8 cellular contexts compared by ENCODE assay signal in the genomic region with DNA sequence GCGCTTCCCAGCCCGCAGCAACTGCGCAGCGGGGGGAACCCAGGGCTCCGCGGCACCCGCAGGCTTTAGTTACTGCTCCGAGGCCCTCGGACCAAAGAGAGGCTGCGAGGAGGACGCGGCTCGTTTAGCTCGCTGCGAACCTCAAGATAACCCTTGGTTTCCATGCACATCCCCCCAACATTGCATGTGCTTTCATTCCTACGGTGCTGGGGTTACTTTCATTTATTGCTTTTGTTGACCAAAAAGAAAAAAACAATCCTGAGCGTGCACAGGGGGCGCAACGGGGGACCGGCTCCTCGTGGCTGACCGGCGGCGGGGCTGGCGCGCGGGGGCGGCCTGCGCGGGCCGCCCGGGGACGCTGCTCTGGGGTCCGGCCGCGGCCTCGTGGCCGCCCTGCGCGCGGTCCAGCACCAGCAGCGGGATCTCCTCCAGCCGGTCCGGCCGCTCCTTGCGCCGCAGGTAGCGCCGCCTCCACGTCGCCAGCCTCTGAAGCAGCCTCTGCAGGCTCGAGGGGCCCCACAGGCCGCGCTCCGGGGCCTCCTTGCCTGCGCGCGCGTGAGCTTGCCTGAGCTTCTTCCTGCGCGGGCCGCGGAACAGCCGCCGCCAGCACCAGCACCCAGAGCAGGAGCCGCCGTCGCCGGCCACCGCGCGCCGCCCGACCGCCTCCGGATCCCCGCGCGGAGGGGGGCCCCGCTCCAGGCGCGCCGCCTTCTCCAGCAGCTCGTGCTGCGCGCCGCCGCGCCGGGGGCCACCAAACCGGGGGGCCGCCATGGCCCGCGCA.
DNase-seq lines count a peak whose midpoint lies in the region; ATAC-seq and TF ChIP-seq lines count a peak whose summit lies in the region.

No MANE protein-coding gene starts in this region.

- BruUV-seq in Calu3 (replicated peaks; lab: Mats Ljungman, UMichigan), result no TSS peak

- ATAC-seq in GM18517 (IDR thresholded peaks at IDR 0.05; ENCODE audit: unreplicated experiment) (no peak), GM19395 (IDR thresholded peaks at IDR 0.05; ENCODE audit: unreplicated experiment) (no peak)

- H3K27me3 ChIP-seq in HL-60 (ENCODE audit: insufficient read depth, poor library complexity, severe bottlenecking) (peaks cover 4% of the 10 kb centered on the region), esophagus (ENCODE audit: control insufficient read depth in 1 of 2, insufficient read depth in 2 of 2, low read length in 2 of 2) (no peaks in the 10 kb centered on the region), subcutaneous abdominal adipose tissue (ENCODE audit: control insufficient read depth in 5 of 5, insufficient read depth in 4 of 5, low read length in 5 of 5) (peaks cover 0 to 5% (median 0%) of the 10 kb centered on the region in 5 donors)

- H3K4me3 ChIP-seq in HL-60 (replicated peaks; ENCODE audit: insufficient read depth, low read length) (peak overlapping the region; percentile 39), esophagus (ENCODE audit: low read depth in 1 of 2, low read length in 2 of 2) (peak overlapping the region; percentile 64 to 71), subcutaneous abdominal adipose tissue (ENCODE audit: low read depth in 1 of 5, low read length in 5 of 5) (peak overlapping the region; percentile 75 to 87 (median 79))

- 1% methylated on average over 83 to 94 of the region's 94 CpGs for WGBS in esophagus, 2 donors

- TF ChIP-seq CTCF in Calu3 (IDR thresholded peaks at IDR 0.05; ENCODE audit: unreplicated experiment), result no peak
- no peak for TF ChIP-seq CTCF in HL-60 (IDR thresholded peaks at IDR 0.05; ENCODE audit: insufficient read depth, low read length)
- no peak for TF ChIP-seq CTCF in mesothelial cell of epicardium (IDR thresholded peaks at IDR 0.05; ENCODE audit: unreplicated experiment)

- H3K27me3 Mint-ChIP-seq in Calu3 (ENCODE audit: unreplicated experiment) (peaks cover 14% of the 10 kb centered on the region), mesothelial cell of epicardium (ENCODE audit: low read depth) (no peaks in the 10 kb centered on the region)

- H3K36me3 ChIP-seq in esophagus (ENCODE audit: control insufficient read depth in 2 of 2, insufficient read depth in 2 of 2, low read length in 1 of 2) (no peaks in the 10 kb centered on the region), subcutaneous abdominal adipose tissue (ENCODE audit: control insufficient read depth in 5 of 5, insufficient read depth in 5 of 5, low read length in 5 of 5) (no peaks in the 10 kb centered on the region)

- CTCF ChIA-PET in Calu3 (lab: Charles Lee), result interaction anchor here (0.6 to 0.9 kb wide), 3 partner anchors 13 to 67 kb away, joined by 3 to 4 read pairs (median 3); no protein-coding TSS in a partner anchor

- intact Hi-C loops in Calu3 (cut with micrococcal nuclease; ENCODE audit: unreplicated experiment), result no loop called here

- H3K9ac ChIP-seq in subcutaneous abdominal adipose tissue (ENCODE audit: low read length in 5 of 5), result peak overlapping the region in 2 of 5 donors; percentile 48 to 51

- H3K4me1 ChIP-seq in esophagus (ENCODE audit: control insufficient read depth in 2 of 2, insufficient read depth in 2 of 2, low read length in 1 of 2) (peaks cover 0 to 4% of the 10 kb centered on the region in 2 donors), subcutaneous abdominal adipose tissue (ENCODE audit: control insufficient read depth in 5 of 5, insufficient read depth in 5 of 5, low read length in 5 of 5) (peaks cover 0 to 19% (median 13%) of the 10 kb centered on the region in 5 donors)

- peaks cover 10% of the 10 kb centered on the region for H3K36me3 Mint-ChIP-seq in Calu3 (ENCODE audit: insufficient read depth, unreplicated experiment)
- peaks cover 6% of the 10 kb centered on the region for H3K36me3 Mint-ChIP-seq in mesothelial cell of epicardium

- no peaks in the 10 kb centered on the region for H3K9me3 Mint-ChIP-seq in Calu3 (ENCODE audit: low read depth, unreplicated experiment)
- H3K9me3 Mint-ChIP-seq in mesothelial cell of epicardium, result peaks cover 9% of the 10 kb centered on the region

- DNase-seq in Calu3, result peak; percentile 58
- DNase-seq in HL-60 (ENCODE audit: low read depth in 1 of 2, low spot score in 1 of 2), result peak; percentile 15 to 36
- peak; percentile 17 for DNase-seq in activated CD4-positive, alpha-beta T cell treated with anti-CD3 and anti-CD28 coated beads, Interleukin-2, amount 50 U/mL, for 1 hour
- peak; percentile 31 to 61 for DNase-seq in mesothelial cell of epicardium (ENCODE audit: low spot score in 2 of 2, unreplicated experiment in 2 of 2)

- H3K27ac Mint-ChIP-seq in Calu3 (ENCODE audit: unreplicated experiment) (no peak overlapping the region), mesothelial cell of epicardium (peak overlapping the region; percentile 41)

- no peaks in the 10 kb centered on the region for H3K4me1 Mint-ChIP-seq in Calu3 (ENCODE audit: low read depth, unreplicated experiment)
- peaks cover 23% of the 10 kb centered on the region for H3K4me1 Mint-ChIP-seq in mesothelial cell of epicardium

- H3K9me3 ChIP-seq in esophagus (ENCODE audit: control insufficient read depth in 2 of 2, insufficient read depth in 1 of 2, low read depth in 1 of 2, low read length in 1 of 2), result peaks cover under 1 to 3% of the 10 kb centered on the region in 2 donors
- peaks cover 0 to 4% (median 0%) of the 10 kb centered on the region in 5 donors for H3K9me3 ChIP-seq in subcutaneous abdominal adipose tissue (ENCODE audit: control insufficient read depth in 5 of 5, low read length in 5 of 5)

- H3K4me3 Mint-ChIP-seq in Calu3 (ENCODE audit: low read depth, unreplicated experiment) (peak overlapping the region; percentile 73), mesothelial cell of epicardium (peak overlapping the region; percentile 69)

- H3K27ac ChIP-seq in HL-60 (replicated peaks) (no peak overlapping the region), esophagus (ENCODE audit: low read depth in 2 of 2, low read length in 1 of 2) (no peak overlapping the region), subcutaneous abdominal adipose tissue (ENCODE audit: low read depth, low read length) (no peak overlapping the region)
